ENCODE assay signal across 11 cellular contexts in the genomic region with DNA sequence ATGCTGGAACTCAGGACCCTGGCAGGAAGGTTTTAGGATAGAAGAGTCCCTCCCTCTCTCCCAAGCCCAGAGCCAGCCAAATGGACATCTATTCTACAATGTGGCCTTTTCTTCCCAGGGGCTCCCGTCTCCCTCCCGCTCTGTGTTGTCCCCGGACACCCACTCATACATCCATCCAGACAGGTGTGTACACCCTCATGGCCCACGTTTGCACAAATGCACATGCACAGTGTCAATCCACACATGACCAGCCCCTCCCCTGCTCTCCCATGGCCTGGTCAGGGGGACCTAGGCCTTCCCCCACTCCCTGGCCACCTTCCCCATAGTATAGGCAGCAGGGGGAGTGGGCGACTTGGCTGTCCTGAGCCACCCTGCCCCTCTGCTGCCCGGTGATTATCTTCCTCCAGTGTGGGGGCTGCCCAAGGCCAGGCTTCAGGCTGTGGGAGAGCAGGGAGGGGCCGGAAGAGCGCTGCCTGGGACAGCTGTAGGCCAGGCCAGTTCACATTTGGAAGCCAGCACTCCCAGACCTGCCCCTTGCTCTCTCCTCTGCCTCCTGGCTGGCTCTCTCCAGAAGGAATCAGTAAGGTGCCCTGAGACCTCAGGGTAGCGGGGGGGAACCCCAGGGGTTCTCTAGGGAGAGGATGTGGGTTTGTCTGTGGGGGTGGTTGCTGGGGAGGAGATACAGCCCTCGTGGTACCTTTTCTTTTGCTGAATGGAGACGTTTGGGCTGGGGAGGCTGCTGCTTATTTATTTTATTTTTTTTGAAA. TPM values are rescaled to one million over a fixed set of nuclear protein-coding genes. Genes with fewer than 3 reads are reported as not detected.
A peak's percentile ranks its signal among the peaks of the same experiment; 100 is the strongest.
DNase-seq lines count a peak whose midpoint lies in the region; ATAC-seq and TF ChIP-seq lines count a peak whose summit lies in the region.
"Had no signal": no experiment of that assay in that cellular context is flagged by ENCODE, and none has a peak within 500 bp of the region (broad histone marks: within the 10 kb centered on the region; RNA-seq: fewer than 3 reads in every experiment).

No MANE protein-coding gene starts in this region.

- peak overlapping the region in 1 of 4 donors; percentile 63 for H3K27ac ChIP-seq in Peyer's patch
- H3K27ac ChIP-seq: 22Rv1 had no signal

- no peaks in the 10 kb centered on the region for H3K9me3 ChIP-seq in Peyer's patch

- DNase-seq in activated gamma-delta T cell treated with Interleukin-2 at 50 U/mL for 16 hours (peak; percentile 76), activated gamma-delta T cell (lab: John Stamatoyannopoulos, UW) (no peak), Peyer's patch (peak in 2 of 3 donors; percentile 82 to 88), NCI-H2227 (lab: John Stamatoyannopoulos, UW; ENCODE audit: unreplicated experiment) (no peak), chondrocyte (ENCODE audit: low spot score) (no peak), kidney tubule cell (ENCODE audit: low spot score) (no peak)
- peak; percentile 75 for DNase-seq in activated naive CD8-positive, alpha-beta T cell treated with anti-CD3 and anti-CD28 coated beads for 36 hours

- H3K9me3 Mint-ChIP-seq in activated naive CD8-positive, alpha-beta T cell treated with anti-CD3 and anti-CD28 coated beads for 36 hours, result no peaks in the 10 kb centered on the region
- no peaks in the 10 kb centered on the region for H3K9me3 Mint-ChIP-seq in stimulated activated memory B cell treated with anti-CD40 and anti-IgM and Interleukin-4, amounts not matched to agents 10 μg/mL and 1 μg/mL and 100 μg/mL, for 72 hours
- H3K9me3 Mint-ChIP-seq in chondrocyte (ENCODE audit: low read depth), result no peaks in the 10 kb centered on the region

- peaks cover 61% of the 10 kb centered on the region for H3K4me1 Mint-ChIP-seq in activated naive CD8-positive, alpha-beta T cell treated with anti-CD3 and anti-CD28 coated beads for 36 hours
- peaks cover 60% of the 10 kb centered on the region for H3K4me1 Mint-ChIP-seq in stimulated activated memory B cell treated with anti-CD40 and anti-IgM and Interleukin-4, amounts not matched to agents 10 μg/mL and 1 μg/mL and 100 μg/mL, for 72 hours
- H3K4me1 Mint-ChIP-seq in chondrocyte (ENCODE audit: low read depth), result peaks cover 4% of the 10 kb centered on the region

- H3K4me1 ChIP-seq in Peyer's patch, result peaks cover 0 to 48% (median 19%) of the 10 kb centered on the region in 4 donors

- no peak for TF ChIP-seq CTCF in Peyer's patch (IDR thresholded peaks at IDR 0.05)
- no peak for TF ChIP-seq CTCF in chondrocyte (IDR thresholded peaks at IDR 0.05)

- peak overlapping the region in 1 of 4 donors; percentile 18 for H3K4me3 ChIP-seq in Peyer's patch

- H3K27ac Mint-ChIP-seq in activated naive CD8-positive, alpha-beta T cell treated with anti-CD3 and anti-CD28 coated beads for 36 hours, result peak overlapping the region; percentile 99
- H3K27ac Mint-ChIP-seq in stimulated activated memory B cell treated with anti-CD40 and anti-IgM and Interleukin-4, amounts not matched to agents 10 μg/mL and 1 μg/mL and 100 μg/mL, for 72 hours, result peak overlapping the region; percentile 31
- H3K27ac Mint-ChIP-seq in chondrocyte (ENCODE audit: unreplicated experiment), result no peak overlapping the region

- H3K4me3 Mint-ChIP-seq in activated naive CD8-positive, alpha-beta T cell treated with anti-CD3 and anti-CD28 coated beads for 36 hours, result peak overlapping the region; percentile 79
- H3K4me3 Mint-ChIP-seq in stimulated activated memory B cell treated with anti-CD40 and anti-IgM and Interleukin-4, amounts not matched to agents 10 μg/mL and 1 μg/mL and 100 μg/mL, for 72 hours, result peak overlapping the region; percentile 10
- H3K4me3 Mint-ChIP-seq in chondrocyte (ENCODE audit: unreplicated experiment), result no peak overlapping the region

- no peaks in the 10 kb centered on the region for H3K36me3 ChIP-seq in Peyer's patch

- peaks cover 10% of the 10 kb centered on the region for H3K36me3 Mint-ChIP-seq in activated naive CD8-positive, alpha-beta T cell treated with anti-CD3 and anti-CD28 coated beads for 36 hours
- peaks cover 1% of the 10 kb centered on the region for H3K36me3 Mint-ChIP-seq in stimulated activated memory B cell treated with anti-CD40 and anti-IgM and Interleukin-4, amounts not matched to agents 10 μg/mL and 1 μg/mL and 100 μg/mL, for 72 hours
- no peaks in the 10 kb centered on the region for H3K36me3 Mint-ChIP-seq in chondrocyte (ENCODE audit: low read depth)

- peak; percentile 85 for ATAC-seq in stimulated activated memory B cell treated with anti-CD40 and anti-IgM and Interleukin-4, amounts not matched to agents 10 μg/mL and 1 μg/mL and 100 μg/mL, for 72 hours
- ATAC-seq: Panc1 had no signal

- TF ChIP-seq POLR2A in Peyer's patch (IDR thresholded peaks at IDR 0.05), result no peak

- no peaks in the 10 kb centered on the region for H3K27me3 Mint-ChIP-seq in activated naive CD8-positive, alpha-beta T cell treated with anti-CD3 and anti-CD28 coated beads for 36 hours
- peaks cover 19% of the 10 kb centered on the region for H3K27me3 Mint-ChIP-seq in stimulated activated memory B cell treated with anti-CD40 and anti-IgM and Interleukin-4, amounts not matched to agents 10 μg/mL and 1 μg/mL and 100 μg/mL, for 72 hours
- H3K27me3 Mint-ChIP-seq in chondrocyte (ENCODE audit: low read depth), result peaks cover 4% of the 10 kb centered on the region

- H3K27me3 ChIP-seq in Peyer's patch, result no peaks in the 10 kb centered on the region

RNA-seq across cellular contexts. Expression of a gene that starts 4.1 kb away (rescaled TPM):
- total RNA-seq in Peyer's patch (10 to 100 TPM in 2 of 4 donors, 1 to 10 TPM in 2; 4.7 to 48.7 (median 7.6) TPM), chondrocyte (not detected in 3 replicates)
- 100 to 1,000 TPM; 317 to 329 TPM for total RNA-seq in activated naive CD8-positive, alpha-beta T cell treated with anti-CD3 and anti-CD28 coated beads for 36 hours

RNA-seq across cellular contexts. Expression of a gene that starts 19.9 kb away (rescaled TPM):
- total RNA-seq in Peyer's patch (10 to 100 TPM; 25.7 to 37.1 (median 36.0) TPM), chondrocyte (73.9 to 95.1 TPM (median 95.1 TPM) in 3 replicates)
- 10 to 100 TPM; 23.4 to 27.8 TPM for total RNA-seq in activated naive CD8-positive, alpha-beta T cell treated with anti-CD3 and anti-CD28 coated beads for 36 hours

RNA-seq across cellular contexts. Expression of a gene that starts 29.1 kb away (rescaled TPM):
- total RNA-seq in Peyer's patch (1 to 10 TPM in 3 of 4 donors, under 1 TPM in 1; 0.53 to 3.3 (median 2.3) TPM), chondrocyte (1.4 to 4.1 TPM (median 1.8 TPM) in 3 replicates)
- total RNA-seq in activated naive CD8-positive, alpha-beta T cell treated with anti-CD3 and anti-CD28 coated beads for 36 hours, result under 1 TPM; 0.06 to 0.22 TPM
- total RNA-seq: glomerular endothelial cell had no signal

RNA-seq across cellular contexts. Expression of a gene that starts 41.7 kb away (rescaled TPM):
- under 1 TPM in 3 of 4 donors, not detected in 1; 0.18 to 0.95 (median 0.27) TPM for total RNA-seq in Peyer's patch
- not detected for total RNA-seq in activated naive CD8-positive, alpha-beta T cell treated with anti-CD3 and anti-CD28 coated beads for 36 hours
- not detected in 3 replicates for total RNA-seq in chondrocyte

Comparison
In these comparisons a context has a peak if more than half of its experiments do, and no peak if none do; other contexts are left out.
1. DNase-seq: peak in activated gamma-delta T cell treated with Interleukin-2 at 50 U/mL for 16 hours (single experiment), Peyer's patch (2 of 3) and activated naive CD8-positive, alpha-beta T cell treated with anti-CD3 and anti-CD28 coated beads for 36 hours (single experiment); none in activated gamma-delta T cell (single experiment), NCI-H2227 (single experiment), chondrocyte (single experiment) and kidney tubule cell (single experiment).
2. RNA of a gene that starts 4.1 kb away (total RNA-seq): 317 to 329 TPM in activated naive CD8-positive, alpha-beta T cell treated with anti-CD3 and anti-CD28 coated beads for 36 hours; 4.7 to 48.7 TPM in Peyer's patch and not detected in chondrocyte; every median in the first group is over 4 times any median in the second.